15 cellular contexts compared by ENCODE assay signal in genomic region chr7:127387974-127388373, GRCh38.
"Had no signal": no experiment of that assay in that cellular context is flagged by ENCODE, and none has a peak within 500 bp of the region (broad histone marks: within the 10 kb centered on the region; RNA-seq: fewer than 3 reads in every experiment).

No MANE protein-coding gene starts in this region.

- ATAC-seq: gastroesophageal sphincter, heart right ventricle, left colon, lower lobe of right lung had no signal

- DNase-seq: activated CD4-positive, alpha-beta T cell treated with anti-CD3 and anti-CD28 coated beads, Interleukin-2, amount 50 U/mL, for 4 hours; activated CD4-positive, CD25-positive, alpha-beta regulatory T cell treated with anti-CD3 and anti-CD28 coated beads, Interleukin-2, amount 50 U/mL, for 72 hours; activated gamma-delta T cell treated with Interleukin-2 at 50 U/mL for 16 hours; activated T-cell treated with anti-CD3 and anti-CD28 coated beads, Interleukin-2, amount 50 U/mL, for 1 hour; dorsolateral prefrontal cortex; endodermal cell; heart right ventricle; left colon; lower lobe of right lung; stimulated activated CD4-positive, alpha-beta T cell treated with anti-CD3 and anti-CD28 coated beads, Interleukin-1b, Interleukin-23, amount 100 ng/mL, for 48 hours; SW 1271; T1000; tibial artery had no signal

- H3K9me3 Mint-ChIP-seq: endodermal cell, mesothelial cell of epicardium had no signal

- H3K27ac Mint-ChIP-seq: endodermal cell, mesothelial cell of epicardium had no signal

- H3K4me3 Mint-ChIP-seq: endodermal cell, mesothelial cell of epicardium had no signal
